In the genomic region with DNA sequence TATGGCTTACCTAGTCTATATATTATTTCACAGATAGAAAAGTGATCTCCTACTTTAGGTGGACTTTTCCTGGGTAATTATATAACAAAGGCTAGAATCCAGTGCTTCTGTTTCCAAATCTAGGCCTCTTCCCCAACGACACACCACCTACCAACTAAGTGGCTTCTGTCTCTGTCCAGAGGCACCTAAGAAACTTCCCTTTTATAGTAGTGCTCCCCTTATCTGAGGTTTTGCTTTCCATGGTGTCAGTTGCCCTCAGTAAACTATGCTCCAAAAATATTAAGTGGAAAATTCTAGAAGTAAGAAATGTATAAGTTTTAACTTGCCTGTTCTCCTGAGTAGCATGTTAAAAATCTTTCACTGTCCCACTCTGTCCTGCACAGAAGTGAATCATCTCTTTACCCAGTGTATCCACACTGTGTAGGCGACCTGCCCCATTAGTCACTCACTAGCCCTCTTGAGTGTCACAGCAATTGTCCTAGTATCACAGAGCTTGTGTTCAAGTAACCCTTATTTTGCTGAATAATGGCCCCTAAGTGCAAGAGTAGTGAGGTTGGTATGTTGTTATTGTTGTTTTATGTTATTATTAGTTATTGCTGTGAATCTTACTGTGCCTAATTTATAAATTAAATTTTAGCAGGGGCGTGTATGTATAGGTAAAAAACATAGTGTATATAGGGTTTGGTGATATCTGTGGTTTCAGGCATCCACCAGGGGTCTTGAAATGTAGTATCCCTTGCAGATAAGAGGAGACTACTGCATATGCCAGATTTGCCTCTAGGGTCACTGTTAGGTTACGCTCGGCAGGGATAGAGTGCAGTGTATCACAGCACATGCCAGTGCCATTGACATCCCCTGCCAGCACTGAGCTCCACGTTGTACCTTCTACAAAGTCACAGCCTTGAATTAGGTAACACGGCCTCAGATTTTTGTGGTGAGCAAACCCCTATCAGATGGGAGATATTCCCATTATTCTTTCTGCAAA, we compare ENCODE assay signal across 24 cellular contexts. TPM values are rescaled to one million over a fixed set of nuclear protein-coding genes. Genes with fewer than 3 reads are reported as not detected.
A peak's percentile ranks its signal among the peaks of the same experiment; 100 is the strongest.
DNase-seq lines count a peak whose midpoint lies in the region; ATAC-seq, FAIRE-seq and TF ChIP-seq lines count a peak whose summit lies in the region.
"Had no signal": no experiment of that assay in that cellular context is flagged by ENCODE, and none has a peak within 500 bp of the region (broad histone marks: within the 10 kb centered on the region; RNA-seq: fewer than 3 reads in every experiment).

No MANE protein-coding gene starts in this region.

- H3K27me3 ChIP-seq in dorsolateral prefrontal cortex (peaks cover 0 to 3% (median 0%) of the 10 kb centered on the region in 45 donors), upper lobe of right lung (no peaks in the 10 kb centered on the region)

- no peaks in the 10 kb centered on the region for H3K27me3 Mint-ChIP-seq in activated naive CD8-positive, alpha-beta T cell treated with anti-CD3 and anti-CD28 coated beads, Interleukin-2, amount 50 U/mL, for 24 hours
- H3K27me3 Mint-ChIP-seq in activated naive CD8-positive, alpha-beta T cell treated with anti-CD3 and anti-CD28 coated beads for 36 hours = no peaks in the 10 kb centered on the region
- peaks cover 5% of the 10 kb centered on the region for H3K27me3 Mint-ChIP-seq in type B pancreatic cell

- H3K4me1 Mint-ChIP-seq in activated naive CD8-positive, alpha-beta T cell treated with anti-CD3 and anti-CD28 coated beads, Interleukin-2, amount 50 U/mL, for 24 hours = peaks cover 29% of the 10 kb centered on the region
- H3K4me1 Mint-ChIP-seq in activated naive CD8-positive, alpha-beta T cell treated with anti-CD3 and anti-CD28 coated beads for 36 hours = peaks cover 36% of the 10 kb centered on the region
- H3K4me1 Mint-ChIP-seq in type B pancreatic cell (ENCODE audit: unreplicated experiment) = no peaks in the 10 kb centered on the region

- DNase-seq in activated naive CD8-positive, alpha-beta T cell treated with anti-CD3 and anti-CD28 coated beads, Interleukin-2, amount 50 U/mL, for 24 hours = no peak
- DNase-seq in activated naive CD8-positive, alpha-beta T cell treated with anti-CD3 and anti-CD28 coated beads for 36 hours = no peak
- no peak for DNase-seq in dorsolateral prefrontal cortex
- no peak for DNase-seq in upper lobe of right lung
- DNase-seq in type B pancreatic cell (ENCODE audit: extremely low spot score, unreplicated experiment) = no peak
- no peak for DNase-seq in glomerular visceral epithelial cell (ENCODE audit: extremely low spot score)
- DNase-seq in GM12892 (ENCODE audit: insufficient read length) = no peak
- DNase-seq: activated CD8-positive, alpha-beta memory T cell treated with anti-CD3 and anti-CD28 coated beads, Interleukin-2, amount 50 U/mL, for 4 hours; activated naive CD4-positive, alpha-beta T cell treated with anti-CD3 and anti-CD28 coated beads, Interleukin-2, amount 50 U/mL, for 16 hours; COR-L47; KG1; NCI-H146; NCI-H2227 treated with DMSO at 0.1 percent for 48 hours; stimulated activated CD4-positive, alpha-beta T cell treated with anti-CD3 and anti-CD28 coated beads, Interleukin-2, amount 100 ng/mL, for 24 hours; substantia nigra; SW 1271 had no signal

- H3K27ac ChIP-seq in dorsolateral prefrontal cortex = peak overlapping the region in 50 of 59 donors; percentile 2 to 85 (median 66)
- H3K27ac ChIP-seq in upper lobe of right lung = no peak overlapping the region
- H3K27ac ChIP-seq: parathyroid adenoma, RWPE1 had no signal

- no peak for TF ChIP-seq CTCF in dorsolateral prefrontal cortex (IDR thresholded peaks at IDR 0.05 in 54 of 56, conservative IDR thresholded peaks at IDR 0.05 in 2 of 56; ENCODE audit: low read depth in 1 of 56, partially characterized antibody in 56 of 56)
- TF ChIP-seq CTCF in upper lobe of right lung (IDR thresholded peaks at IDR 0.05) = no peak
- no peak for TF ChIP-seq CTCF in type B pancreatic cell (conservative IDR thresholded peaks at IDR 0.05)

- H3K9me3 Mint-ChIP-seq in activated naive CD8-positive, alpha-beta T cell treated with anti-CD3 and anti-CD28 coated beads, Interleukin-2, amount 50 U/mL, for 24 hours = peaks cover 12% of the 10 kb centered on the region
- peaks cover 11% of the 10 kb centered on the region for H3K9me3 Mint-ChIP-seq in activated naive CD8-positive, alpha-beta T cell treated with anti-CD3 and anti-CD28 coated beads for 36 hours
- no peaks in the 10 kb centered on the region for H3K9me3 Mint-ChIP-seq in type B pancreatic cell

- H3K36me3 ChIP-seq in upper lobe of right lung = no peaks in the 10 kb centered on the region

- peak; percentile 99 for ATAC-seq in activated naive CD8-positive, alpha-beta T cell treated with anti-CD3 and anti-CD28 coated beads, Interleukin-2, amount 50 U/mL, for 24 hours
- ATAC-seq in upper lobe of right lung = peak; percentile 61
- ATAC-seq: esophagus mucosa had no signal

- no peak overlapping the region for H3K27ac Mint-ChIP-seq in activated naive CD8-positive, alpha-beta T cell treated with anti-CD3 and anti-CD28 coated beads, Interleukin-2, amount 50 U/mL, for 24 hours
- H3K27ac Mint-ChIP-seq in activated naive CD8-positive, alpha-beta T cell treated with anti-CD3 and anti-CD28 coated beads for 36 hours = no peak overlapping the region
- no peak overlapping the region for H3K27ac Mint-ChIP-seq in type B pancreatic cell
- H3K27ac Mint-ChIP-seq: dendritic cell treated with granulocyte-macrophage colony-stimulating factor and Interleukin-4, amounts not matched to agents 40 ng/mL and 50 ng/mL, for 4 days had no signal

- H3K36me3 Mint-ChIP-seq in activated naive CD8-positive, alpha-beta T cell treated with anti-CD3 and anti-CD28 coated beads, Interleukin-2, amount 50 U/mL, for 24 hours (ENCODE audit: low read depth) = no peaks in the 10 kb centered on the region
- H3K36me3 Mint-ChIP-seq in activated naive CD8-positive, alpha-beta T cell treated with anti-CD3 and anti-CD28 coated beads for 36 hours = no peaks in the 10 kb centered on the region
- H3K36me3 Mint-ChIP-seq in type B pancreatic cell = no peaks in the 10 kb centered on the region

- intact Hi-C loops in dorsolateral prefrontal cortex (cut with DNase I) (no loop called here), upper lobe of right lung (cut with DNase I) (no loop called here)

- TF ChIP-seq POLR2A in Raji (IDR thresholded peaks at IDR 0.05; ENCODE audit: insufficient read depth, low read depth, low read length) (0 out of 2 replicates have a peak, but pooled peaks have one; percentile 13), GM12892 (IDR thresholded peaks at IDR 0.05; ENCODE audit: low read depth, low read length) (no peak)

- no peaks in the 10 kb centered on the region for H3K9me3 ChIP-seq in upper lobe of right lung

- no peak overlapping the region for H3K4me3 ChIP-seq in dorsolateral prefrontal cortex
- H3K4me3 ChIP-seq in upper lobe of right lung = no peak overlapping the region

- H3K4me3 Mint-ChIP-seq in activated naive CD8-positive, alpha-beta T cell treated with anti-CD3 and anti-CD28 coated beads, Interleukin-2, amount 50 U/mL, for 24 hours = no peak overlapping the region
- no peak overlapping the region for H3K4me3 Mint-ChIP-seq in activated naive CD8-positive, alpha-beta T cell treated with anti-CD3 and anti-CD28 coated beads for 36 hours
- H3K4me3 Mint-ChIP-seq in type B pancreatic cell = no peak overlapping the region
- H3K4me3 Mint-ChIP-seq: dendritic cell treated with granulocyte-macrophage colony-stimulating factor and Interleukin-4, amounts not matched to agents 40 ng/mL and 50 ng/mL, for 4 days had no signal

- H3K4me1 ChIP-seq in upper lobe of right lung = no peaks in the 10 kb centered on the region
- H3K4me1 ChIP-seq: parathyroid adenoma had no signal

- no peak for FAIRE-seq in GM12892 (lab: Jason Lieb, UNC)
- FAIRE-seq: G401.6 had no signal

RNA-seq across cellular contexts. Expression of gene CD53, which starts 14.7 kb away (rescaled TPM):
- 100 to 1,000 TPM; 191 to 193 TPM for total RNA-seq in activated naive CD8-positive, alpha-beta T cell treated with anti-CD3 and anti-CD28 coated beads for 36 hours
- total RNA-seq in dorsolateral prefrontal cortex (10 to 100 TPM in 119 of 120 experiments, 1 to 10 TPM in 1; 8.4 to 72.3 (median 24.3) TPM), upper lobe of right lung (171 TPM), type B pancreatic cell (ENCODE audit: low replicate concordance) (not detected in 2 replicates)
- polyA plus RNA-seq in GM12892 (2012; ENCODE audit: missing spikeins) = 441 TPM
- total RNA-seq: glomerular endothelial cell, myocyte had no signal
